8 cellular contexts compared by ENCODE assay signal in the genomic region with DNA sequence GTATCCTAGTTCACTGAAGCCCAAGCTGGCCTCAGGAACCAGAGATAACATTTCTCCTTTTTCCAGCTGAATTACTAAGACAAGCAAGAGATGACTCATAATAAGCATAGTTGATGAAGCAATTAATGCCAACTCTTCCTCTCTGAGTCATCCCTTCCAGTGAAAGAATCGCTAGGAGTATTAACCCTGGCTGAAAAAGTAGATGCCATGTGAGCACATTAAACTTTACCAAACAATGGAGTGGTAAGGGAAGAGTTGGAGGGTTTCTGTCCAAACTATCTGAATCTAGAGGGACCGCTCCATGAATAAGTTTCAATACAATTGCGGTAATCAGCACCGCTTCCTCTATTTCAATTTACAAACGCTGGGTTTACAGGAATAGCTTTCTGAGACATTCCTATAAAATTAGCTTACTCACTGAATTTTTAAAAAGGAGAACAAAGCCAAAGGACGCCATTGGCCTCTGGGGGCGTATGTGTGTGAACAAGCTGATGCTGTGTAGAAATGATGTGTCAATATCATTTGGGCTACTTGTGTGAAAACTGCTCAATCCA. TPM values are rescaled to one million over a fixed set of nuclear protein-coding genes. Genes with fewer than 3 reads are reported as not detected.
DNase-seq lines count a peak whose midpoint lies in the region; ATAC-seq and TF ChIP-seq lines count a peak whose summit lies in the region.

No MANE protein-coding gene starts in this region.

- DNase-seq in stimulated activated naive CD4-positive, alpha-beta T cell treated with Interleukin-2 at 50 U/mL for 16 hours (lab: John Stamatoyannopoulos, UW): peak; percentile 33
- no peak for DNase-seq in stimulated activated naive CD4-positive, alpha-beta T cell (lab: John Stamatoyannopoulos, UW)
- DNase-seq in SW 1271 (lab: John Stamatoyannopoulos, UW): peak; percentile 79 to 95
- peak; percentile 37 for DNase-seq in mucosa of gallbladder (ENCODE audit: low spot score)
- peak; percentile 39 to 56 for DNase-seq in uterus
- DNase-seq in NCI-H345 (lab: John Stamatoyannopoulos, UW): no peak

- peak overlapping the region; percentile 63 for H3K27ac ChIP-seq in duodenal mucosa (ENCODE audit: low read depth, low read length)
- H3K27ac ChIP-seq in uterus: peak overlapping the region; percentile 83 to 91

- H3K4me1 ChIP-seq in duodenal mucosa (ENCODE audit: control insufficient read depth in 1 of 2, insufficient read depth in 2 of 2, low read length in 2 of 2): peaks cover 14 to 21% of the 10 kb centered on the region in 2 donors
- H3K4me1 ChIP-seq in uterus: peaks cover 0 to 3% of the 10 kb centered on the region in 2 donors

- H3K36me3 ChIP-seq in duodenal mucosa (ENCODE audit: control insufficient read depth in 1 of 2, insufficient read depth in 2 of 2, low read length in 2 of 2) (no peaks in the 10 kb centered on the region), uterus (no peaks in the 10 kb centered on the region)

- H3K4me3 ChIP-seq in duodenal mucosa (ENCODE audit: low read depth in 1 of 2, low read length in 2 of 2): peak overlapping the region; percentile 3 to 48
- peak overlapping the region; percentile 7 to 9 for H3K4me3 ChIP-seq in uterus

- H3K9me3 ChIP-seq in duodenal mucosa (ENCODE audit: control insufficient read depth in 1 of 2, low read length in 2 of 2) (no peaks in the 10 kb centered on the region), uterus (no peaks in the 10 kb centered on the region)

- TF ChIP-seq POLR2A in uterus (IDR thresholded peaks at IDR 0.05): no peak

- no peaks in the 10 kb centered on the region for H3K27me3 ChIP-seq in duodenal mucosa (ENCODE audit: control insufficient read depth in 1 of 2, insufficient read depth in 2 of 2, low read length in 2 of 2)
- H3K27me3 ChIP-seq in uterus: no peaks in the 10 kb centered on the region

- peak overlapping the region in 1 of 2 donors; percentile 65 for H3K9ac ChIP-seq in duodenal mucosa (ENCODE audit: low read depth in 1 of 2, low read length in 2 of 2)

- TF ChIP-seq CTCF in uterus (IDR thresholded peaks at IDR 0.05): peak in 1 of 4 experiments; percentile 19

- ATAC-seq in HG03342 (IDR thresholded peaks at IDR 0.05; ENCODE audit: unreplicated experiment): peak; percentile 45

- intact Hi-C loops in uterus (cut with DNase I; ENCODE audit: low total_unique reads): loop anchor here (5.0 kb wide), 1 partner anchor 44 kb away; no protein-coding TSS in a partner anchor

RNA-seq across cellular contexts. Expression of a gene that starts 48.3 kb away (rescaled TPM):
- 71.0 TPM for total RNA-seq in mucosa of gallbladder
- total RNA-seq in uterus: 100 to 1,000 TPM in 1 of 4 donors, 10 to 100 TPM in 3; 21.0 to 102 (median 51.1) TPM

Comparison
In these comparisons a context has a peak if more than half of its experiments do, and no peak if none do; other contexts are left out.
1. DNase-seq: peak in stimulated activated naive CD4-positive, alpha-beta T cell treated with Interleukin-2 at 50 U/mL for 16 hours (single experiment), SW 1271 (2 of 2), mucosa of gallbladder (single experiment) and uterus (2 of 2); none in stimulated activated naive CD4-positive, alpha-beta T cell (0 of 6) and NCI-H345 (single experiment).